In genomic region chr13:99145461-99145860, GRCh38 we compare ENCODE assay signal across 30 cellular contexts.
"Had no signal": no experiment of that assay in that cellular context is flagged by ENCODE, and none has a peak within 500 bp of the region (broad histone marks: within the 10 kb centered on the region; RNA-seq: fewer than 3 reads in every experiment).

No MANE protein-coding gene starts in this region.

- DNase-seq: activated B cell treated with CpG ODN at 0.5 μM for 24 hours; activated CD4-positive, alpha-beta memory T cell treated with anti-CD3 and anti-CD28 coated beads for 36 hours; activated CD4-positive, alpha-beta T cell treated with anti-CD3 and anti-CD28 coated beads for 4 hours; activated CD4-positive, alpha-beta T cell treated with anti-CD3 and anti-CD28 coated beads, Interleukin-2, amount 10 ng/mL, durations not matched to agents 24 days and 14 days; activated CD4-positive, alpha-beta T cell treated with anti-CD3 and anti-CD28 coated beads, Interleukin-2, amount 50 U/mL, for 1 hour; activated CD4-positive, alpha-beta T cell treated with anti-CD3 and anti-CD28 coated beads, Interleukin-2, amount 50 U/mL, for 4 hours; activated CD4-positive, CD25-positive, alpha-beta regulatory T cell treated with anti-CD3 and anti-CD28 coated beads, Interleukin-2, amount 50 U/mL, for 72 hours; activated CD8-positive, alpha-beta memory T cell treated with anti-CD3 and anti-CD28 coated beads, Interleukin-2, amount 50 U/mL, for 4 hours; activated CD8-positive, alpha-beta T cell treated with anti-CD3 and anti-CD28 coated beads for 36 hours; activated effector memory CD4-positive, alpha-beta T cell treated with anti-CD3 and anti-CD28 coated beads, Interleukin-2, amount 50 U/mL, for 16 hours; activated gamma-delta T cell treated with Interleukin-2 at 50 U/mL for 16 hours; activated naive CD4-positive, alpha-beta T cell; activated naive CD4-positive, alpha-beta T cell treated with anti-CD3 and anti-CD28 coated beads for 36 hours; activated naive CD4-positive, alpha-beta T cell treated with anti-CD3 and anti-CD28 coated beads, Interleukin-2, amount 50 U/mL, for 16 hours; activated naive CD8-positive, alpha-beta T cell treated with anti-CD3 and anti-CD28 coated beads for 36 hours; activated T-cell treated with anti-CD3 and anti-CD28 coated beads for 4 hours; activated T-cell treated with anti-CD3 and anti-CD28 coated beads, Interleukin-2, amount 50 U/mL, for 1 hour; activated T-cell treated with anti-CD3 and anti-CD28 coated beads, Interleukin-2, amount 50 U/mL, for 4 hours; activated T-cell treated with anti-CD3 and anti-CD28 coated beads, Interleukin-2, amount 50 U/mL, for 72 hours; amniotic stem cell; aorta; body of pancreas; brain microvascular endothelial cell; central memory CD4-positive, alpha-beta T cell; T-cell; T-helper 2 cell; T-helper 9 cell had no signal

- H3K4me3 ChIP-seq: adrenal gland, body of pancreas, breast epithelium had no signal

- H3K27ac ChIP-seq: adrenal gland, body of pancreas, brain microvascular endothelial cell, breast epithelium, VCaP had no signal

- H3K27me3 ChIP-seq: adrenal gland, body of pancreas, brain microvascular endothelial cell, breast epithelium had no signal

- H3K4me1 ChIP-seq: adrenal gland, body of pancreas, breast epithelium had no signal

- H3K36me3 ChIP-seq: adrenal gland, brain microvascular endothelial cell, breast epithelium had no signal

- H3K9me3 ChIP-seq: adrenal gland, body of pancreas, breast epithelium had no signal
